Comparison of ENCODE assay signal across 8 cellular contexts in the genomic region with DNA sequence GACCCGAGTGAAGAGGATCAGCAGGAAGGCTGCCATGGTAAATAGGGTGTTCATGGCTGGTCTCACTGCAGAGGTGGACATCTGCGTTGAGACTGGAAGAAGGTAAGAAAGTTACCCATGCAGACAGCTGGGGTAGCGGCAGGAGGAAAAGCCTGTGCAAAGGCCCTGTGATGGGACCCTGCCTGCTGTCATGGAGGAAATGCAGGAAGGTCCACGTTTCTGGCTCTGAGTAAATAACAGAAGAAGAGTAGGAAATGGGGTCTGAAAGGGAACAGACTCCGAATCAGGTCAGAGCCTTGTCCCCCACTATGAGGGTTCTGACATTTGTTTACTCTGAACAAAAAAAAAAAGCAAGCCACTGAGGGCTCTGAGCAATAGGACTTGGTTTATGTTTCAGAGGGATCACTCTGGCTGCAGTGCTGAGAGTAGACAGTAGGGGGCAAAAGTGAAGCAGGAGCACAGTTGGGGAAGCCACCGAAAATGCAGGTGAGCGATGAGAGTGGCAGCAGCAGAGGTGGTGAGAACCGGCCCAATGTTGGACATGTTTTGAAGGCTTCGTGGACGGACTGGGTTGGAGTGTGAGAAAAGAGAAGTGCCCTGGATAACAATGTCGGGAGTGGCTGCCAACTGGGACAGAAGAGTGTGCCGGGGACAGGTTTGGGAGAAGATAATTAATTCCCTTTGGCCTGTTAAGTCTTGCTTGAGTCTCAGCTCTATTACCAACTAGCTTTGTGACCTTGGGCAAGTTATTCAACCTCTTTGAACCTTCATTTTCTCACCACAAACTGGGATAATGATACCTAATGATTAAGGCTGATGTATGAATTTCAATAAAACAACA. TPM values are rescaled to one million over a fixed set of nuclear protein-coding genes. Genes with fewer than 3 reads are reported as not detected.
DNase-seq lines count a peak whose midpoint lies in the region; ATAC-seq, FAIRE-seq and TF ChIP-seq lines count a peak whose summit lies in the region.

No MANE protein-coding gene starts in this region.

- no peak overlapping the region for H3K56ac ChIP-seq in H1 (replicated peaks; ENCODE audit: insufficient read length, low read depth, low read length)

- H2BK15ac ChIP-seq in H1 (ENCODE audit: low read length), result no peak overlapping the region; the same call in 1 of the 2 replicates

- no peak overlapping the region for H3K27ac Mint-ChIP-seq in activated CD4-positive, alpha-beta memory T cell treated with anti-CD3 and anti-CD28 coated beads, Interleukin-2, amount 10 ng/mL, durations not matched to agents 7 days and 5 days
- H3K27ac Mint-ChIP-seq in stimulated activated effector memory CD8-positive, alpha-beta T cell treated with anti-CD3 and anti-CD28 coated beads, Interleukin-12 subunit alpha, Interleukin-12 subunit beta, amount 100 ng/mL, for 72 hours, result no peak overlapping the region

- peaks cover 30% of the 10 kb centered on the region for H3K4me1 Mint-ChIP-seq in activated CD4-positive, alpha-beta memory T cell treated with anti-CD3 and anti-CD28 coated beads, Interleukin-2, amount 10 ng/mL, durations not matched to agents 7 days and 5 days
- peaks cover 26% of the 10 kb centered on the region for H3K4me1 Mint-ChIP-seq in stimulated activated effector memory CD8-positive, alpha-beta T cell treated with anti-CD3 and anti-CD28 coated beads, Interleukin-12 subunit alpha, Interleukin-12 subunit beta, amount 100 ng/mL, for 72 hours

- H3K14ac ChIP-seq in H1 (ENCODE audit: insufficient read length), result no peak overlapping the region

- no peak overlapping the region for H3K4me2 ChIP-seq in H1 (ENCODE audit: insufficient read depth in 1 of 2, low read depth in 2 of 2, low read length in 2 of 2)

- H2BK5ac ChIP-seq in H1 (ENCODE audit: low read depth, low read length), result peak overlapping the region; percentile 10; the same call in 1 of the 2 replicates

- no peaks in the 10 kb centered on the region for H3K79me2 ChIP-seq in H1 (ENCODE audit: control insufficient read depth in 1 of 2, insufficient read depth in 2 of 2, low read length in 2 of 2)

- POLR2A ChIA-PET in activated CD4-positive, alpha-beta memory T cell treated with anti-CD3 and anti-CD28 coated beads, Interleukin-2, amount 10 ng/mL, durations not matched to agents 7 days and 5 days (lab: Charles Lee), result no interaction called here
- POLR2A ChIA-PET in H1 (lab: Charles Lee; ENCODE audit: partially characterized antibody), result no interaction called here

- H3K4me3 ChIP-seq in H1 (ENCODE audit: extremely low read depth in 1 of 4, insufficient read depth in 2 of 4, low read depth in 3 of 4, low read length in 4 of 4), result no peak overlapping the region

- peaks cover 40% of the 10 kb centered on the region for H3K36me3 Mint-ChIP-seq in activated CD4-positive, alpha-beta memory T cell treated with anti-CD3 and anti-CD28 coated beads, Interleukin-2, amount 10 ng/mL, durations not matched to agents 7 days and 5 days (ENCODE audit: low read depth)
- peaks cover 63% of the 10 kb centered on the region for H3K36me3 Mint-ChIP-seq in stimulated activated effector memory CD8-positive, alpha-beta T cell treated with anti-CD3 and anti-CD28 coated beads, Interleukin-12 subunit alpha, Interleukin-12 subunit beta, amount 100 ng/mL, for 72 hours

- H4K91ac ChIP-seq in H1 (replicated peaks; ENCODE audit: insufficient read length, low read length), result no peak overlapping the region

- 53% methylated on average over 12 of the region's 12 CpGs; no CpG with 5 or more reads in 1 of the 2 experiments for WGBS in H1 (ENCODE audit: extremely low coverage in 1 of 2, insufficient coverage in 1 of 2, insufficient read length in 1 of 2, insufficient replicate concordance in 2 of 2, low coverage in 1 of 2, low lambda C conversion rate in 2 of 2, missing lambda C conversion rate in 1 of 2), 2 experiments

- H3K23me2 ChIP-seq in H1 (ENCODE audit: low read depth, low read length), result no peaks in the 10 kb centered on the region; the same call in 1 of the 2 replicates

- no peak for DNase-seq in AG09319 (ENCODE audit: extremely low read depth, low read depth)
- peak; percentile 17 for DNase-seq in NCI-H526 treated with DMSO at 0.1 percent for 48 hours (lab: John Stamatoyannopoulos, UW)
- peak; percentile 85 for DNase-seq in activated CD4-positive, alpha-beta memory T cell treated with anti-CD3 and anti-CD28 coated beads, Interleukin-2, amount 10 ng/mL, durations not matched to agents 7 days and 5 days
- DNase-seq in H1 (ENCODE audit: low read depth in 1 of 2, low spot score in 2 of 2), result peak in 1 of 2 experiments; percentile 97
- peak; percentile 72 for DNase-seq in myocyte (ENCODE audit: low read depth)
- peak; percentile 79 to 93 for DNase-seq in stimulated activated effector memory CD8-positive, alpha-beta T cell treated with anti-CD3 and anti-CD28 coated beads, Interleukin-12 subunit alpha, Interleukin-12 subunit beta, amount 100 ng/mL, for 72 hours (ENCODE audit: low spot score in 2 of 2)

- H4K8ac ChIP-seq in H1 (ENCODE audit: extremely low read depth, insufficient read depth, low read length), result no peak overlapping the region

- ATAC-seq in GM18519 (IDR thresholded peaks at IDR 0.05; ENCODE audit: low FRiP score, unreplicated experiment), result peak; percentile 76
- ATAC-seq in HG03095 (IDR thresholded peaks at IDR 0.05; ENCODE audit: unreplicated experiment), result peak; percentile 84
- peak; percentile 93 for ATAC-seq in stimulated activated effector memory CD8-positive, alpha-beta T cell treated with anti-CD3 and anti-CD28 coated beads, Interleukin-12 subunit alpha, Interleukin-12 subunit beta, amount 100 ng/mL, for 72 hours

- no peaks in the 10 kb centered on the region for H3K27me3 Mint-ChIP-seq in activated CD4-positive, alpha-beta memory T cell treated with anti-CD3 and anti-CD28 coated beads, Interleukin-2, amount 10 ng/mL, durations not matched to agents 7 days and 5 days

- peak; percentile 91 for FAIRE-seq in H1 (lab: Jason Lieb, UNC)

- H4K20me1 ChIP-seq in H1 (replicated peaks in 1 of 2; ENCODE audit: control insufficient read depth in 1 of 2, insufficient read depth in 2 of 2, low read length in 2 of 2), result no peaks in the 10 kb centered on the region

- H3K23ac ChIP-seq in H1 (ENCODE audit: insufficient read length), result no peak overlapping the region

- H3K79me1 ChIP-seq in H1 (ENCODE audit: low read depth, low read length), result no peaks in the 10 kb centered on the region

- no peak overlapping the region for H3K27ac ChIP-seq in H1 (ENCODE audit: low read depth, low read length)

- no peak overlapping the region for H3K9ac ChIP-seq in H1 (replicated peaks in 1 of 4; ENCODE audit: extremely low read depth in 1 of 4, low read depth in 3 of 4, low read length in 3 of 4)

- peak overlapping the region; percentile 52; the same call in 1 of the 2 replicates for H2BK12ac ChIP-seq in H1 (ENCODE audit: low read depth, low read length)

- peaks cover 0 to 3% (median 1%) of the 10 kb centered on the region in 4 experiments; a peak in 4 of 7 replicates for H3K4me1 ChIP-seq in H1 (replicated peaks in 1 of 4; ENCODE audit: control insufficient read depth in 3 of 4, insufficient read depth in 4 of 4, low read length in 3 of 4)

- H3K4ac ChIP-seq in H1 (replicated peaks; ENCODE audit: insufficient read length, low read depth, low read length), result no peak overlapping the region

- no peaks in the 10 kb centered on the region for H3K27me3 ChIP-seq in H1 (replicated peaks in 1 of 4; ENCODE audit: control insufficient read depth in 3 of 4, extremely low read depth in 1 of 4, insufficient read depth in 3 of 4, low read length in 3 of 4)

- TF ChIP-seq RAD21 in H1 (IDR thresholded peaks at IDR 0.05 in 1 of 2, conservative IDR thresholded peaks at IDR 0.05 in 1 of 2; ENCODE audit: low read depth in 2 of 2, low read length in 2 of 2), result peak; percentile 69 to 78

- H3K4me3 Mint-ChIP-seq in activated CD4-positive, alpha-beta memory T cell treated with anti-CD3 and anti-CD28 coated beads, Interleukin-2, amount 10 ng/mL, durations not matched to agents 7 days and 5 days, result no peak overlapping the region
- no peak overlapping the region for H3K4me3 Mint-ChIP-seq in stimulated activated effector memory CD8-positive, alpha-beta T cell treated with anti-CD3 and anti-CD28 coated beads, Interleukin-12 subunit alpha, Interleukin-12 subunit beta, amount 100 ng/mL, for 72 hours

- H2BK20ac ChIP-seq in H1 (ENCODE audit: low read length), result no peak overlapping the region

- no peak for TF ChIP-seq EP300 in H1 (IDR thresholded peaks at IDR 0.05; ENCODE audit: borderline replicate concordance in 1 of 2, low read depth in 2 of 2, low read length in 2 of 2)

- no peaks in the 10 kb centered on the region for H3K36me3 ChIP-seq in H1 (ENCODE audit: control insufficient read depth in 2 of 4, insufficient read depth in 4 of 4, low read length in 3 of 4)

- TF ChIP-seq CTCF in AG09319 (IDR thresholded peaks at IDR 0.05; ENCODE audit: low read depth, low read length) (peak; percentile 61), H1 (IDR thresholded peaks at IDR 0.05; ENCODE audit: control extremely low read depth in 1 of 3, insufficient read depth in 1 of 3, low read depth in 1 of 3, low read length in 3 of 3) (peak; percentile 75 to 90 (median 82))

- H3K9me3 Mint-ChIP-seq in activated CD4-positive, alpha-beta memory T cell treated with anti-CD3 and anti-CD28 coated beads, Interleukin-2, amount 10 ng/mL, durations not matched to agents 7 days and 5 days, result no peaks in the 10 kb centered on the region
- no peaks in the 10 kb centered on the region for H3K9me3 Mint-ChIP-seq in stimulated activated effector memory CD8-positive, alpha-beta T cell treated with anti-CD3 and anti-CD28 coated beads, Interleukin-12 subunit alpha, Interleukin-12 subunit beta, amount 100 ng/mL, for 72 hours

- no peak for TF ChIP-seq POLR2A in H1 (IDR thresholded peaks at IDR 0.05; ENCODE audit: control extremely low read depth in 1 of 2, low read depth in 2 of 2, low read length in 2 of 2)

- H3K9me3 ChIP-seq in H1 (ENCODE audit: insufficient read depth in 2 of 2, low read depth in 1 of 2, low read length in 1 of 2), result no peaks in the 10 kb centered on the region

- CTCF ChIA-PET in activated CD4-positive, alpha-beta memory T cell treated with anti-CD3 and anti-CD28 coated beads, Interleukin-2, amount 10 ng/mL, durations not matched to agents 7 days and 5 days (lab: Charles Lee), result interaction anchor here (0.8 to 1.4 kb wide), 5 partner anchors 9 to 214 kb away, joined by 3 to 16 read pairs (median 3); a partner anchor contains a TSS
- CTCF ChIA-PET in H1 (lab: Charles Lee; ENCODE audit: partially characterized antibody), result interaction anchor here (0.6 to 1.6 kb wide), 15 partner anchors 9 to 370 kb away, joined by 3 to 6 read pairs (median 3); no protein-coding TSS in a partner anchor

- peak overlapping the region; percentile 70; the same call in 1 of the 2 replicates for H2AFZ ChIP-seq in H1 (ENCODE audit: low read length)

- peak overlapping the region; percentile 24 for H2AK5ac ChIP-seq in H1 (ENCODE audit: low read depth, low read length)

- peak overlapping the region; percentile 24 for H2BK120ac ChIP-seq in H1 (replicated peaks; ENCODE audit: low read depth, low read length)

- H3K18ac ChIP-seq in H1 (ENCODE audit: extremely low read depth, low read length), result peak overlapping the region; percentile 6; the same call in 1 of the 2 replicates

- H4K5ac ChIP-seq in H1 (ENCODE audit: insufficient read length, low read depth, low read length), result no peak overlapping the region

RNA-seq across cellular contexts. Expression of a gene that starts 57.9 kb away (rescaled TPM):
- 1 to 10 TPM; 1.4 to 1.8 TPM for total RNA-seq in activated CD4-positive, alpha-beta memory T cell treated with anti-CD3 and anti-CD28 coated beads, Interleukin-2, amount 10 ng/mL, durations not matched to agents 7 days and 5 days
- total RNA-seq in H1 (2021; fragmentation: NEBNext Ultra II Directional; extraction: Animal tissue kit (Norgen Biotek cat#: 25700)), result 66.9 and 67.0 TPM in 2 replicates
- polyA plus RNA-seq in H1 (2011; rRNA removed), result 13.5 and 15.0 TPM in 2 replicates
- polyA plus RNA-seq in H1 (2011; cell fraction: cytosol; rRNA removed), result 20.4 TPM
- polyA plus RNA-seq in H1 (2011; cell fraction: nucleus; rRNA removed), result 32.0 TPM
- 41.9 to 51.0 TPM (median 46.3 TPM) in 4 replicates for polyA plus RNA-seq in H1 (2012, experiment 1 of 2)
- polyA plus RNA-seq in H1 (2012, experiment 2 of 2), result 6.3 TPM
- 52.7 TPM for polyA plus RNA-seq in H1 (2013, experiment 1 of 2)
- 52.0 TPM for polyA plus RNA-seq in H1 (2013, experiment 2 of 2)
- 17.3 and 17.8 TPM in 2 replicates for polyA minus RNA-seq in H1 (2011; rRNA and poly(A)+ RNA removed)
- 17.9 TPM for polyA minus RNA-seq in H1 (2011; cell fraction: cytosol; rRNA and poly(A)+ RNA removed)
- polyA minus RNA-seq in H1 (2011; cell fraction: nucleus; rRNA and poly(A)+ RNA removed), result 25.5 TPM
- total RNA-seq in myocyte, result 0.40 and 0.52 TPM in 2 replicates
- polyA plus RNA-seq in myocyte (2012), result 0.28 TPM

Comparison
In these comparisons a context has a peak if more than half of its experiments do, and no peak if none do; other contexts are left out.
1. RNA of a gene that starts 57.9 kb away (total RNA-seq): 66.9 to 67.0 TPM in H1; 1.4 to 1.8 TPM in activated CD4-positive, alpha-beta memory T cell treated with anti-CD3 and anti-CD28 coated beads, Interleukin-2, amount 10 ng/mL, durations not matched to agents 7 days and 5 days and 0.40 to 0.52 TPM in myocyte; every median in the first group is over 10 times any median in the second.
2. Peak in every context shown above with its lines, with median percentiles within 50 percentile points of each other: ATAC-seq.